ENCODE assay signal across 8 cellular contexts in the genomic region with DNA sequence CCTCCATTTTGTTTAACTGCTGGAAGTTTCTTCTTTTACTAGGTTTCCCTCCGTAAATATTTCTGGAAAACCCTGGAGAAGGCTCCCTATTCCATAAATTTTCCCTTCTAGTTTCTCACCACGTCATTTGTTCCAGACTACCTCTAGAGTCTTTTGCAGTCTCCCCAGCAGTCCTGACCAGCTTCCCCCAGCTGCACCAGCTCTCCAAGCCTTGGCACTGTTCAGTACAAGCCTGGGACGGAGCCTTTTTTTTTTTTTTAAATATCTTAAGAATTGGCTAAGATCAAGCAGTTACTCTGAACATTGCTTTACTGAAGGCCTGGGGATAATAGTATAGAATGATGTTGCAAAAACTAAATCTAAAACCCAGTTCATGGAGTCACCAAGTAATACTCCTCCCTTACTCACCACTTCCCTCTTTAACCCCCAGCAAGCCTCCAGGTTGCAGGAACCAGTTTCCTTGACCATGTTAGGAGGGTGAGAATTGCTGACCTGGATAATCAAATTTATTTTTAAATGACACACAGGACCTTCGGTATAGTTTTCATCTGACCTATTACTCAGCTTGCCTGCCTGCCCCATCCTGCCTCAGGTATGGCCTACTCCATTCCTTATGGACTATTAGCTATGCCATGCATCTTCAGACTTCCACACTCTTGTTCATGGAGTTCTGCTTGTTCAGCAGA. TPM values are rescaled to one million over a fixed set of nuclear protein-coding genes. Genes with fewer than 3 reads are reported as not detected.
DNase-seq lines count a peak whose midpoint lies in the region; ATAC-seq and TF ChIP-seq lines count a peak whose summit lies in the region.

No MANE protein-coding gene starts in this region.

- DNase-seq in stimulated activated naive CD8-positive, alpha-beta T cell treated with anti-CD3 and anti-CD28 coated beads, Interleukin-15, Interleukin-2, amounts not matched to agents 100 U/mL and 50 U/mL, for 24 hours: no peak
- DNase-seq in NOMO-1 (lab: John Stamatoyannopoulos, UW; ENCODE audit: unreplicated experiment in 2 of 2) (peak; percentile 42 to 77), osteoblast (ENCODE audit: insufficient read length, low spot score, missing footprints) (peak; percentile 87), NCI-H510A treated with DMSO at 0.1 percent for 48 hours (lab: John Stamatoyannopoulos, UW) (no peak), SW 1271 (lab: John Stamatoyannopoulos, UW) (no peak), NCI-H1105 (lab: John Stamatoyannopoulos, UW) (no peak)
- DNase-seq in effector memory CD8-positive, alpha-beta T cell: no peak

- H3K9me3 Mint-ChIP-seq in stimulated activated naive CD8-positive, alpha-beta T cell treated with anti-CD3 and anti-CD28 coated beads, Interleukin-15, Interleukin-2, amounts not matched to agents 100 ng/mL and 50 ng/mL, for 24 hours: no peaks in the 10 kb centered on the region
- H3K9me3 Mint-ChIP-seq in effector memory CD8-positive, alpha-beta T cell: no peaks in the 10 kb centered on the region

- peak overlapping the region; percentile 98 for H2AFZ ChIP-seq in osteoblast (ENCODE audit: low read length)

- H3K4me1 ChIP-seq in osteoblast (ENCODE audit: insufficient read depth, low read length): peaks cover 10% of the 10 kb centered on the region

- peak overlapping the region; percentile 76 for H3K27ac ChIP-seq in osteoblast (ENCODE audit: low read depth, low read length)

- H3K9me3 ChIP-seq in osteoblast (ENCODE audit: low read depth, low read length): no peaks in the 10 kb centered on the region

- no peak for TF ChIP-seq CTCF in osteoblast (IDR thresholded peaks at IDR 0.05; ENCODE audit: extremely low read depth, low read depth, low read length)

- no peaks in the 10 kb centered on the region for H3K79me2 ChIP-seq in osteoblast (ENCODE audit: insufficient read depth, low read length)

- peak overlapping the region; percentile 74 for H3K4me3 ChIP-seq in osteoblast (ENCODE audit: insufficient read depth, low read length)

- H3K4me1 Mint-ChIP-seq in stimulated activated naive CD8-positive, alpha-beta T cell treated with anti-CD3 and anti-CD28 coated beads, Interleukin-15, Interleukin-2, amounts not matched to agents 100 ng/mL and 50 ng/mL, for 24 hours (ENCODE audit: low read depth): peaks cover 20% of the 10 kb centered on the region
- peaks cover 19 to 30% of the 10 kb centered on the region in 2 donors for H3K4me1 Mint-ChIP-seq in effector memory CD8-positive, alpha-beta T cell (ENCODE audit: low read depth in 2 of 2)

- H4K20me1 ChIP-seq in osteoblast (ENCODE audit: insufficient read depth, low read length): no peaks in the 10 kb centered on the region

- no peaks in the 10 kb centered on the region for H3K27me3 Mint-ChIP-seq in stimulated activated naive CD8-positive, alpha-beta T cell treated with anti-CD3 and anti-CD28 coated beads, Interleukin-15, Interleukin-2, amounts not matched to agents 100 ng/mL and 50 ng/mL, for 24 hours
- no peaks in the 10 kb centered on the region for H3K27me3 Mint-ChIP-seq in effector memory CD8-positive, alpha-beta T cell

- no peaks in the 10 kb centered on the region for H3K36me3 ChIP-seq in osteoblast (ENCODE audit: insufficient read depth, low read length)

- ATAC-seq in stimulated activated naive CD8-positive, alpha-beta T cell treated with anti-CD3 and anti-CD28 coated beads, Interleukin-15, Interleukin-2, amounts not matched to agents 100 U/mL and 50 U/mL, for 24 hours: no peak
- ATAC-seq in effector memory CD8-positive, alpha-beta T cell (replicated peaks): peak; percentile 36

- peaks cover 3% of the 10 kb centered on the region for H3K27me3 ChIP-seq in osteoblast (ENCODE audit: insufficient read depth, low read length)

- H3K27ac Mint-ChIP-seq in stimulated activated naive CD8-positive, alpha-beta T cell treated with anti-CD3 and anti-CD28 coated beads, Interleukin-15, Interleukin-2, amounts not matched to agents 100 ng/mL and 50 ng/mL, for 24 hours: peak overlapping the region; percentile 94
- H3K27ac Mint-ChIP-seq in effector memory CD8-positive, alpha-beta T cell: peak overlapping the region; percentile 99

- peaks cover 34% of the 10 kb centered on the region for H3K36me3 Mint-ChIP-seq in stimulated activated naive CD8-positive, alpha-beta T cell treated with anti-CD3 and anti-CD28 coated beads, Interleukin-15, Interleukin-2, amounts not matched to agents 100 ng/mL and 50 ng/mL, for 24 hours (ENCODE audit: low read depth)
- H3K36me3 Mint-ChIP-seq in effector memory CD8-positive, alpha-beta T cell (ENCODE audit: insufficient read depth): peaks cover 8% of the 10 kb centered on the region

- peak overlapping the region; percentile 94 for H3K4me2 ChIP-seq in osteoblast (ENCODE audit: insufficient read depth, low read length)

- peak overlapping the region; percentile 92 for H3K4me3 Mint-ChIP-seq in stimulated activated naive CD8-positive, alpha-beta T cell treated with anti-CD3 and anti-CD28 coated beads, Interleukin-15, Interleukin-2, amounts not matched to agents 100 ng/mL and 50 ng/mL, for 24 hours
- peak overlapping the region; percentile 93 to 99 for H3K4me3 Mint-ChIP-seq in effector memory CD8-positive, alpha-beta T cell

RNA-seq across cellular contexts. Expression of a gene that starts 0.7 kb away (rescaled TPM):
- 2.7 and 4.0 TPM in 2 replicates for total RNA-seq in osteoblast

Comparison
In these comparisons a context has a peak if more than half of its experiments do, and no peak if none do; other contexts are left out.
1. DNase-seq: peak in NOMO-1 (2 of 2) and osteoblast (single experiment); none in stimulated activated naive CD8-positive, alpha-beta T cell treated with anti-CD3 and anti-CD28 coated beads, Interleukin-15, Interleukin-2, amounts not matched to agents 100 U/mL and 50 U/mL, for 24 hours (single experiment), effector memory CD8-positive, alpha-beta T cell (0 of 3), NCI-H510A treated with DMSO at 0.1 percent for 48 hours (single experiment), SW 1271 (0 of 2) and NCI-H1105 (single experiment).